Comparison of ENCODE assay signal across 8 cellular contexts in the genomic region with DNA sequence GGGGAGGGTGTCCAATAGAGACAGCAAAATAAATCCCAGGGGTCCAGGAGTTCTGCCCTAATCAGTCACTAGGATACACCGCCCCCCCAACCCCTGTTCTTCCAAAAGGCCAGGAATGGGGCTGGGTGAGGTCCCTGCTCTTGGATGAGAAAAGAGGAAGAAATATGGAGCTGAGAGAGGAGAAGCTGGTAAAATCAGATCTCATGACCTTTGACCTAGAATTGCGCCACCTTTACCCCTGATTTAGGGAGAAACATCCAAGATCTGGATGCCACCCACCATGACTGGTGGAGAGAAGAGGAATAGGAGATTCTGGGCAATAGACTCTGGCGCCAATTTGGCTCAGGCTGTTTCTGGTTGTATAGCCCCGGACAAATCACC. TPM values are rescaled to one million over a fixed set of nuclear protein-coding genes. Genes with fewer than 3 reads are reported as not detected.
A peak's percentile ranks its signal among the peaks of the same experiment; 100 is the strongest.
DNase-seq lines count a peak whose midpoint lies in the region; ATAC-seq and TF ChIP-seq lines count a peak whose summit lies in the region.

No MANE protein-coding gene starts in this region.

- intact Hi-C loops in IMR-90 (cut with micrococcal nuclease) (no loop called here), natural killer cell (cut with micrococcal nuclease) (no loop called here), head of caudate nucleus (cut with DNase I) (no loop called here)

- in situ Hi-C loops in IMR-90 (cut with MboI; ENCODE audit: low sequenced_read_pairs), result no loop called here
- in situ Hi-C loops in astrocyte of the spinal cord (cut with HindIII; ENCODE audit: low sequenced_read_pairs), result no loop called here

- no peaks in the 10 kb centered on the region for H3K9me3 ChIP-seq in IMR-90 (ENCODE audit: control insufficient read depth, insufficient read depth, low read length)

- H2AK9ac ChIP-seq in IMR-90 (replicated peaks; ENCODE audit: low read depth, low read length, poor library complexity), result peak overlapping the region; percentile 89

- 0 out of 2 replicates have a peak overlapping the region, but pooled peaks have one; percentile 37 for H3K9ac ChIP-seq in IMR-90 (ENCODE audit: low read depth, low read length)

- peak overlapping the region; percentile 92 for H2AFZ ChIP-seq in IMR-90 (replicated peaks; ENCODE audit: low read length, poor library complexity)

- H3K36me3 Mint-ChIP-seq in natural killer cell, result no peaks in the 10 kb centered on the region

- H2BK20ac ChIP-seq in IMR-90 (ENCODE audit: low read depth, low read length), result no peak overlapping the region

- dilution Hi-C loops in IMR-90 (cut with HindIII; ENCODE audit: low sequenced_read_pairs, unreplicated experiment), result no loop called here

- POLR2A ChIA-PET in IMR-90 (lab: Charles Lee; ENCODE audit: unreplicated experiment), result no interaction called here

- no peak overlapping the region; the same call in 1 of the 2 replicates for H3K56ac ChIP-seq in IMR-90 (ENCODE audit: extremely low read depth, insufficient read depth, low read length)

- H4K8ac ChIP-seq in IMR-90 (ENCODE audit: low read depth in 2 of 2, low read length in 2 of 2), result peak overlapping the region; percentile 65 to 66; a peak in 3 of 4 replicates

- peak overlapping the region; percentile 78 for H3K4me2 ChIP-seq in IMR-90 (ENCODE audit: low read depth, low read length)

- H3K9me3 Mint-ChIP-seq in natural killer cell, result no peaks in the 10 kb centered on the region

- TF ChIP-seq CTCF in AG10803 (conservative IDR thresholded peaks at IDR 0.05; ENCODE audit: low read length), result no peak
- no peak for TF ChIP-seq CTCF in IMR-90 (conservative IDR thresholded peaks at IDR 0.05; ENCODE audit: low read depth, low read length)
- no peak for TF ChIP-seq CTCF in astrocyte of the spinal cord (IDR thresholded peaks at IDR 0.05; ENCODE audit: low read depth, low read length)
- no peak for TF ChIP-seq CTCF in natural killer cell (IDR thresholded peaks at IDR 0.05)

- peaks cover 23% of the 10 kb centered on the region for H3K4me1 ChIP-seq in IMR-90 (ENCODE audit: control insufficient read depth, insufficient read depth, low read length)

- peak overlapping the region; percentile 77 for H4K5ac ChIP-seq in IMR-90 (ENCODE audit: low read depth, low read length)

- H2BK5ac ChIP-seq in IMR-90 (ENCODE audit: low read depth, low read length, poor library complexity, severe bottlenecking), result peak overlapping the region; percentile 53

- H2AK5ac ChIP-seq in IMR-90 (ENCODE audit: low read depth, low read length), result peak overlapping the region; percentile 76

- H2BK120ac ChIP-seq in IMR-90 (ENCODE audit: low read depth, low read length), result peak overlapping the region; percentile 18; the same call in 1 of the 2 replicates

- peaks cover 43 to 66% of the 10 kb centered on the region in 2 donors for H3K4me1 Mint-ChIP-seq in natural killer cell

- no peaks in the 10 kb centered on the region for H3K27me3 Mint-ChIP-seq in natural killer cell (ENCODE audit: low read depth in 2 of 2)

- H3K9me1 ChIP-seq in IMR-90 (ENCODE audit: insufficient read depth, low read length), result peaks cover 23% of the 10 kb centered on the region

- no CpG with 5 or more reads among the region's 4 CpGs for WGBS in IMR-90 (ENCODE audit: extremely low coverage in 2 of 2, insufficient read length in 1 of 2), 2 experiments

- H2BK15ac ChIP-seq in IMR-90 (ENCODE audit: low read depth, low read length), result no peak overlapping the region

- no peak overlapping the region; the same call in 1 of the 2 replicates for H3K14ac ChIP-seq in IMR-90 (replicated peaks; ENCODE audit: low read depth, low read length)

- DNase-seq in AG10803 (ENCODE audit: low read depth) (no peak), IMR-90 (no peak), astrocyte of the spinal cord (ENCODE audit: low read depth, low spot score) (no peak), natural killer cell (no peak), head of caudate nucleus (no peak), NCI-H510A (lab: John Stamatoyannopoulos, UW) (no peak)
- no peak for DNase-seq in central memory CD4-positive, alpha-beta T cell
- DNase-seq in stimulated activated CD8-positive, alpha-beta memory T cell treated with anti-CD3 and anti-CD28 coated beads, Interleukin-4, amount 100 ng/mL, for 48 hours, result no peak

- H4K20me1 ChIP-seq in IMR-90 (ENCODE audit: insufficient read depth, low read length), result peaks cover 36% of the 10 kb centered on the region

- peaks cover 28% of the 10 kb centered on the region for H3K36me3 ChIP-seq in IMR-90 (ENCODE audit: control insufficient read depth, insufficient read depth, low read length)

- BruUV-seq in IMR-90 (replicated peaks; lab: Mats Ljungman, UMichigan), result no TSS peak

- no peak overlapping the region for H3K18ac ChIP-seq in IMR-90 (ENCODE audit: low read depth, low read length)

- CTCF ChIA-PET in IMR-90 (lab: Yijun Ruan, JAX), result no interaction called here

- peaks cover 48 to 79% of the 10 kb centered on the region in 2 experiments for H3K79me1 ChIP-seq in IMR-90 (ENCODE audit: low read depth in 1 of 2, low read length in 2 of 2)

- H3K27ac Mint-ChIP-seq in natural killer cell, result peak overlapping the region; percentile 98 to 100

- no peak for TF ChIP-seq POLR2A in IMR-90 (IDR thresholded peaks at IDR 0.05; ENCODE audit: low read depth, low read length)

- no peak for TF ChIP-seq RAD21 in IMR-90 (IDR thresholded peaks at IDR 0.05; ENCODE audit: low read length)

- H3K4me3 ChIP-seq in AG10803 (ENCODE audit: low read length) (peak overlapping the region; percentile 81), IMR-90 (ENCODE audit: insufficient read depth, low read depth, low read length) (peak overlapping the region; percentile 88; the same call in 1 of the 2 replicates), astrocyte of the spinal cord (ENCODE audit: low read depth, low read length) (peak overlapping the region; percentile 77)

- ATAC-seq in IMR-90 (ENCODE audit: low read depth), result no peak
- ATAC-seq in natural killer cell, result no peak

- peak overlapping the region; percentile 69 for H3K27ac ChIP-seq in IMR-90 (ENCODE audit: insufficient read depth, low read length)

- H4K91ac ChIP-seq in IMR-90 (ENCODE audit: insufficient read depth, low read depth, low read length), result peak overlapping the region; percentile 66; the same call in 1 of the 2 replicates

- peak overlapping the region; percentile 63 for H3K4ac ChIP-seq in IMR-90 (ENCODE audit: low read depth, low read length)

- H3K27me3 ChIP-seq in IMR-90 (ENCODE audit: control insufficient read depth, insufficient read depth, low read length), result no peaks in the 10 kb centered on the region

- no peak overlapping the region for H3K23ac ChIP-seq in IMR-90 (ENCODE audit: low read depth, low read length)

- peak overlapping the region; percentile 80 for H3K4me3 Mint-ChIP-seq in natural killer cell

TF ChIP-seq in IMR-90, 13 proteins besides CTCF, POLR2A, EP300 and RAD21:
- TF ChIP-seq CEBPB (IDR thresholded peaks at IDR 0.05; ENCODE audit: low read depth, low read length) (peak; percentile 82), MAZ (IDR thresholded peaks at IDR 0.05; ENCODE audit: borderline replicate concordance, low read depth, low read length) (no peak)
TF ChIP-seq in IMR-90: peak in this region for 1.

RNA-seq across cellular contexts. Expression of a gene that starts 0.7 kb away (rescaled TPM):
- total RNA-seq in IMR-90 (2012; rRNA removed), result 2.5 TPM in 2 replicates
- polyA plus RNA-seq in IMR-90 (2012; rRNA removed), result 7.3 and 8.6 TPM in 2 replicates
- 4.2 and 4.6 TPM in 2 replicates for polyA plus RNA-seq in IMR-90 (2012; cell fraction: cytosol; rRNA removed)
- 46.8 and 65.5 TPM in 2 replicates for polyA plus RNA-seq in IMR-90 (2012; cell fraction: nucleus; rRNA removed; ENCODE audit: low replicate concordance)
- 10 to 100 TPM; 23.7 to 28.5 (median 28.1) TPM for total RNA-seq in natural killer cell

RNA-seq across cellular contexts. Expression of a gene that starts 1.9 kb away (rescaled TPM):
- 2,298 and 2,466 TPM in 2 replicates for total RNA-seq in IMR-90 (2012; rRNA removed)
- 2,030 and 2,101 TPM in 2 replicates for polyA plus RNA-seq in IMR-90 (2012; rRNA removed)
- 3,418 and 5,498 TPM in 2 replicates for polyA plus RNA-seq in IMR-90 (2012; cell fraction: cytosol; rRNA removed)
- polyA plus RNA-seq in IMR-90 (2012; cell fraction: nucleus; rRNA removed; ENCODE audit: low replicate concordance), result 579 and 1,052 TPM in 2 replicates
- 1,000 to 10,000 TPM; 1,182 to 1,484 (median 1,482) TPM for total RNA-seq in natural killer cell

RNA-seq across cellular contexts. Expression of a gene that starts 27.6 kb away (rescaled TPM):
- not detected in 2 replicates for total RNA-seq in IMR-90 (2012; rRNA removed)
- polyA plus RNA-seq in IMR-90 (2012; rRNA removed), result 0.02 and 0.03 TPM in 2 replicates
- 0.01 and 0.02 TPM in 2 replicates for polyA plus RNA-seq in IMR-90 (2012; cell fraction: cytosol; rRNA removed)
- polyA plus RNA-seq in IMR-90 (2012; cell fraction: nucleus; rRNA removed; ENCODE audit: low replicate concordance), result 0.02 and 0.08 TPM in 2 replicates
- total RNA-seq in natural killer cell, result not detected

RNA-seq across cellular contexts. Expression of a gene that starts 32.2 kb away (rescaled TPM):
- total RNA-seq in IMR-90 (2012; rRNA removed) (not detected in 2 replicates), natural killer cell (under 1 TPM in 1 of 3 donors, not detected in 2; 0.33 TPM)
- not detected in 2 replicates for polyA plus RNA-seq in IMR-90 (2012; rRNA removed)
- not detected in 2 replicates for polyA plus RNA-seq in IMR-90 (2012; cell fraction: cytosol; rRNA removed)
- polyA plus RNA-seq in IMR-90 (2012; cell fraction: nucleus; rRNA removed; ENCODE audit: low replicate concordance), result not detected in 2 replicates

RNA-seq across cellular contexts. Expression of a gene that starts 46.7 kb away (rescaled TPM):
- under 0.01 and 0.28 TPM in 2 replicates for total RNA-seq in IMR-90 (2012; rRNA removed)
- 0.37 and 0.50 TPM in 2 replicates for polyA plus RNA-seq in IMR-90 (2012; rRNA removed)
- 0.18 and 0.63 TPM in 2 replicates for polyA plus RNA-seq in IMR-90 (2012; cell fraction: cytosol; rRNA removed)
- 5.8 and 8.4 TPM in 2 replicates for polyA plus RNA-seq in IMR-90 (2012; cell fraction: nucleus; rRNA removed; ENCODE audit: low replicate concordance)
- total RNA-seq in natural killer cell, result 10 to 100 TPM in 2 of 3 donors, 1 to 10 TPM in 1; 5.7 to 53.6 (median 15.9) TPM
